Comparison of ENCODE assay signal across 18 cellular contexts in the genomic region with DNA sequence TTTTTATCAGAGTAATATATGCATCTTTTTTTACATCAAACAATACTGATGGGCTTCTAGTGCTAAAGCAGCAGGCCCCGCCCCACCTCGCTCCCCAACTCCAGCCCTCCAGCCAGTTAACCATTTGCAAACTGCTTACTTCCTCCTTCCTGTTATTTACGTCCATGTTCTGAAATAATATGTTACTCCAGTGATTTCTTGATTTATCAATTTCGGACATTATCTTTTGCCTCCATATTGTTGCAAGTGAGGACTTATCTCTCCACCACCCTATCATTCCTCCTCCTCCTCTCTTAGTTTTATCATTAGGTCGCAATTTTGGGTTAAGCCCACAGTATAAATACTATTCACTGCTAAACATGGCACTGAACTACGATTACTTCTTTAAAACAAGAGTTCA. TPM values are rescaled to one million over a fixed set of nuclear protein-coding genes. Genes with fewer than 3 reads are reported as not detected.
DNase-seq lines count a peak whose midpoint lies in the region; ATAC-seq and TF ChIP-seq lines count a peak whose summit lies in the region.
"Had no signal": no experiment of that assay in that cellular context is flagged by ENCODE, and none has a peak within 500 bp of the region (broad histone marks: within the 10 kb centered on the region; RNA-seq: fewer than 3 reads in every experiment).

No MANE protein-coding gene starts in this region.

- intact Hi-C loops in activated CD4-positive, alpha-beta T cell treated with anti-CD3 and anti-CD28 coated beads for 36 hours (cut with DNase I, micrococcal nuclease) = no loop called here

- peaks cover 10% of the 10 kb centered on the region for H3K36me3 Mint-ChIP-seq in activated CD4-positive, alpha-beta T cell treated with anti-CD3 and anti-CD28 coated beads for 36 hours (ENCODE audit: low read depth)
- H3K36me3 Mint-ChIP-seq in activated CD4-positive, alpha-beta T cell treated with anti-CD3 and anti-CD28 coated beads, Interleukin-2, amount 10 ng/mL, durations not matched to agents 7 days and 5 days (ENCODE audit: low read depth) = peaks cover 3% of the 10 kb centered on the region
- H3K36me3 Mint-ChIP-seq in immature natural killer cell = peaks cover 0 to 4% (median 0%) of the 10 kb centered on the region in 3 donors
- peaks cover 33% of the 10 kb centered on the region for H3K36me3 Mint-ChIP-seq in stimulated activated memory B cell treated with anti-CD40 and anti-IgM and Interleukin-4, amounts not matched to agents 10 μg/mL and 1 μg/mL and 100 μg/mL, for 72 hours
- H3K36me3 Mint-ChIP-seq in activated T-helper 17 cell treated with anti-CD3 and anti-CD28 coated beads, Interleukin-2, amount 50 U/mL, for 72 hours (ENCODE audit: low read depth) = no peaks in the 10 kb centered on the region

- H4K20me1 ChIP-seq in OCI-LY1 (ENCODE audit: insufficient read depth, low read length) = no peaks in the 10 kb centered on the region

- H3K27ac ChIP-seq in OCI-LY1 (ENCODE audit: low read depth, low read length, poor library complexity, severe bottlenecking) = peak overlapping the region; percentile 54
- H3K27ac ChIP-seq: VCaP had no signal

- H3K27me3 Mint-ChIP-seq in activated CD4-positive, alpha-beta T cell treated with anti-CD3 and anti-CD28 coated beads for 36 hours = no peaks in the 10 kb centered on the region
- H3K27me3 Mint-ChIP-seq in activated CD4-positive, alpha-beta T cell treated with anti-CD3 and anti-CD28 coated beads, Interleukin-2, amount 10 ng/mL, durations not matched to agents 7 days and 5 days = no peaks in the 10 kb centered on the region
- peaks cover 7 to 8% (median 7%) of the 10 kb centered on the region in 3 donors for H3K27me3 Mint-ChIP-seq in immature natural killer cell (ENCODE audit: low read depth in 3 of 3)
- no peaks in the 10 kb centered on the region for H3K27me3 Mint-ChIP-seq in stimulated activated memory B cell treated with anti-CD40 and anti-IgM and Interleukin-4, amounts not matched to agents 10 μg/mL and 1 μg/mL and 100 μg/mL, for 72 hours
- H3K27me3 Mint-ChIP-seq in activated T-helper 17 cell treated with anti-CD3 and anti-CD28 coated beads, Interleukin-2, amount 50 U/mL, for 72 hours = no peaks in the 10 kb centered on the region

- TF ChIP-seq CTCF in OCI-LY1 (IDR thresholded peaks at IDR 0.05; ENCODE audit: low read length) = no peak

- H3K27me3 ChIP-seq in OCI-LY1 (ENCODE audit: insufficient read depth, low read length) = no peaks in the 10 kb centered on the region
- H3K27me3 ChIP-seq: esophagus squamous epithelium, pancreas had no signal

- no peak for ATAC-seq in activated CD4-positive, alpha-beta T cell treated with anti-CD3 and anti-CD28 coated beads for 36 hours
- ATAC-seq in stimulated activated memory B cell treated with anti-CD40 and anti-IgM and Interleukin-4, amounts not matched to agents 10 μg/mL and 1 μg/mL and 100 μg/mL, for 72 hours = no peak
- no peak for ATAC-seq in activated T-helper 17 cell treated with anti-CD3 and anti-CD28 coated beads, Interleukin-2, amount 50 U/mL, for 72 hours (replicated peaks)
- ATAC-seq: activated CD8-positive, alpha-beta T cell treated with anti-CD3 and anti-CD28 coated beads, Interleukin-2, amount 10 ng/mL, durations not matched to agents 7 days and 5 days; left ventricle myocardium superior; pancreas had no signal

- peak overlapping the region; percentile 33 for H3K27ac Mint-ChIP-seq in activated CD4-positive, alpha-beta T cell treated with anti-CD3 and anti-CD28 coated beads for 36 hours
- H3K27ac Mint-ChIP-seq in activated CD4-positive, alpha-beta T cell treated with anti-CD3 and anti-CD28 coated beads, Interleukin-2, amount 10 ng/mL, durations not matched to agents 7 days and 5 days = no peak overlapping the region
- H3K27ac Mint-ChIP-seq in immature natural killer cell = peak overlapping the region in 5 of 6 donors; percentile 81 to 99 (median 97)
- H3K27ac Mint-ChIP-seq in stimulated activated memory B cell treated with anti-CD40 and anti-IgM and Interleukin-4, amounts not matched to agents 10 μg/mL and 1 μg/mL and 100 μg/mL, for 72 hours = peak overlapping the region; percentile 92
- H3K27ac Mint-ChIP-seq in activated T-helper 17 cell treated with anti-CD3 and anti-CD28 coated beads, Interleukin-2, amount 50 U/mL, for 72 hours = no peak overlapping the region
- H3K27ac Mint-ChIP-seq: activated CD8-positive, alpha-beta T cell treated with anti-CD3 and anti-CD28 coated beads, Interleukin-2, amount 10 ng/mL, durations not matched to agents 7 days and 5 days had no signal

- H3K9me3 Mint-ChIP-seq in activated CD4-positive, alpha-beta T cell treated with anti-CD3 and anti-CD28 coated beads for 36 hours (ENCODE audit: low read depth) = no peaks in the 10 kb centered on the region
- no peaks in the 10 kb centered on the region for H3K9me3 Mint-ChIP-seq in activated CD4-positive, alpha-beta T cell treated with anti-CD3 and anti-CD28 coated beads, Interleukin-2, amount 10 ng/mL, durations not matched to agents 7 days and 5 days
- peaks cover 0 to 2% (median 0%) of the 10 kb centered on the region in 6 donors for H3K9me3 Mint-ChIP-seq in immature natural killer cell
- peaks cover 4% of the 10 kb centered on the region for H3K9me3 Mint-ChIP-seq in stimulated activated memory B cell treated with anti-CD40 and anti-IgM and Interleukin-4, amounts not matched to agents 10 μg/mL and 1 μg/mL and 100 μg/mL, for 72 hours
- no peaks in the 10 kb centered on the region for H3K9me3 Mint-ChIP-seq in activated T-helper 17 cell treated with anti-CD3 and anti-CD28 coated beads, Interleukin-2, amount 50 U/mL, for 72 hours

- POLR2A ChIA-PET in activated CD4-positive, alpha-beta T cell treated with anti-CD3 and anti-CD28 coated beads for 36 hours (lab: Charles Lee) = interaction anchor here (0.6 kb wide), 1 partner anchor 130 kb away, joined by 4 read pairs; no protein-coding TSS in a partner anchor
- POLR2A ChIA-PET in activated CD4-positive, alpha-beta T cell treated with anti-CD3 and anti-CD28 coated beads, Interleukin-2, amount 10 ng/mL, durations not matched to agents 7 days and 5 days (lab: Charles Lee) = no interaction called here

- no peak overlapping the region; the same call in 1 of the 2 replicates for H3K9ac ChIP-seq in OCI-LY1 (ENCODE audit: low read length)

- no peak overlapping the region for H3K4me3 ChIP-seq in OCI-LY1 (ENCODE audit: low read depth, low read length, poor library complexity, severe bottlenecking)
- H3K4me3 ChIP-seq: esophagus squamous epithelium, pancreas had no signal

- 0 out of 2 replicates have a peak, but pooled peaks cover 4% of the 10 kb centered on the region for H3F3A ChIP-seq in OCI-LY1 (ENCODE audit: insufficient read depth, low read length)

- H3K9me3 ChIP-seq in OCI-LY1 (ENCODE audit: low read length) = no peaks in the 10 kb centered on the region
- H3K9me3 ChIP-seq: esophagus squamous epithelium, pancreas had no signal

- H3K4me1 ChIP-seq in OCI-LY1 (ENCODE audit: insufficient read depth, low read length, severe bottlenecking) = peaks cover 63% of the 10 kb centered on the region

- H3K9me2 ChIP-seq in OCI-LY1 (ENCODE audit: low read depth, low read length) = no peaks in the 10 kb centered on the region

- H3K4me3 Mint-ChIP-seq in activated CD4-positive, alpha-beta T cell treated with anti-CD3 and anti-CD28 coated beads for 36 hours = no peak overlapping the region
- H3K4me3 Mint-ChIP-seq in activated CD4-positive, alpha-beta T cell treated with anti-CD3 and anti-CD28 coated beads, Interleukin-2, amount 10 ng/mL, durations not matched to agents 7 days and 5 days = no peak overlapping the region
- no peak overlapping the region for H3K4me3 Mint-ChIP-seq in immature natural killer cell
- H3K4me3 Mint-ChIP-seq in stimulated activated memory B cell treated with anti-CD40 and anti-IgM and Interleukin-4, amounts not matched to agents 10 μg/mL and 1 μg/mL and 100 μg/mL, for 72 hours = no peak overlapping the region
- H3K4me3 Mint-ChIP-seq in activated T-helper 17 cell treated with anti-CD3 and anti-CD28 coated beads, Interleukin-2, amount 50 U/mL, for 72 hours = no peak overlapping the region
- H3K4me3 Mint-ChIP-seq: activated CD8-positive, alpha-beta T cell treated with anti-CD3 and anti-CD28 coated beads, Interleukin-2, amount 10 ng/mL, durations not matched to agents 7 days and 5 days had no signal

- no peak for DNase-seq in activated CD4-positive, alpha-beta T cell treated with anti-CD3 and anti-CD28 coated beads for 36 hours
- DNase-seq in activated CD4-positive, alpha-beta T cell treated with anti-CD3 and anti-CD28 coated beads, Interleukin-2, amount 10 ng/mL, durations not matched to agents 7 days and 5 days = no peak
- DNase-seq in immature natural killer cell = no peak
- DNase-seq in AG08396 (ENCODE audit: low spot score) = no peak
- DNase-seq in NCI-H1417 treated with DMSO at 0.1 percent for 48 hours (lab: John Stamatoyannopoulos, UW) = no peak
- DNase-seq: activated CD8-positive, alpha-beta T cell treated with anti-CD3 and anti-CD28 coated beads, Interleukin-2, amount 10 ng/mL, durations not matched to agents 7 days and 5 days; amniotic stem cell; C1 segment of cervical spinal cord; caudate nucleus; esophagus squamous epithelium; left ventricle myocardium superior; NCI-H1436; NCI-H748 treated with DMSO at 0.1 percent for 48 hours had no signal

- peaks cover 61% of the 10 kb centered on the region for H3K4me1 Mint-ChIP-seq in activated CD4-positive, alpha-beta T cell treated with anti-CD3 and anti-CD28 coated beads for 36 hours
- peaks cover 49% of the 10 kb centered on the region for H3K4me1 Mint-ChIP-seq in activated CD4-positive, alpha-beta T cell treated with anti-CD3 and anti-CD28 coated beads, Interleukin-2, amount 10 ng/mL, durations not matched to agents 7 days and 5 days
- peaks cover 65 to 69% of the 10 kb centered on the region in 2 donors for H3K4me1 Mint-ChIP-seq in immature natural killer cell
- H3K4me1 Mint-ChIP-seq in stimulated activated memory B cell treated with anti-CD40 and anti-IgM and Interleukin-4, amounts not matched to agents 10 μg/mL and 1 μg/mL and 100 μg/mL, for 72 hours = peaks cover 77% of the 10 kb centered on the region
- peaks cover 45% of the 10 kb centered on the region for H3K4me1 Mint-ChIP-seq in activated T-helper 17 cell treated with anti-CD3 and anti-CD28 coated beads, Interleukin-2, amount 50 U/mL, for 72 hours

- no peak overlapping the region for H2AFZ ChIP-seq in OCI-LY1 (ENCODE audit: low read length)

- no peak overlapping the region; the same call in 1 of the 2 replicates for H3K4me2 ChIP-seq in OCI-LY1 (ENCODE audit: low read length)

- H3K36me3 ChIP-seq in OCI-LY1 (ENCODE audit: insufficient read depth, low read length) = no peaks in the 10 kb centered on the region
- H3K36me3 ChIP-seq: pancreas had no signal

- H3K79me2 ChIP-seq in OCI-LY1 (ENCODE audit: insufficient read depth, low read length) = no peaks in the 10 kb centered on the region

- CTCF ChIA-PET in activated CD4-positive, alpha-beta T cell treated with anti-CD3 and anti-CD28 coated beads for 36 hours (lab: Charles Lee) = interaction anchor here (0.7 kb wide), 1 partner anchor 36 kb away, joined by 3 read pairs; no protein-coding TSS in a partner anchor
- CTCF ChIA-PET in activated CD4-positive, alpha-beta T cell treated with anti-CD3 and anti-CD28 coated beads, Interleukin-2, amount 10 ng/mL, durations not matched to agents 7 days and 5 days (lab: Charles Lee) = no interaction called here

RNA-seq across cellular contexts. Expression of a gene that starts 39.5 kb away (rescaled TPM):
- total RNA-seq in activated CD4-positive, alpha-beta T cell treated with anti-CD3 and anti-CD28 coated beads for 36 hours = 10 to 100 TPM; 22.8 to 34.9 TPM
- 10 to 100 TPM; 24.4 to 26.6 TPM for total RNA-seq in activated CD4-positive, alpha-beta T cell treated with anti-CD3 and anti-CD28 coated beads, Interleukin-2, amount 10 ng/mL, durations not matched to agents 7 days and 5 days
- 1 to 10 TPM; 1.7 to 3.4 (median 2.3) TPM for polyA plus RNA-seq in immature natural killer cell
- total RNA-seq in activated T-helper 17 cell treated with anti-CD3 and anti-CD28 coated beads, Interleukin-2, amount 50 U/mL, for 72 hours = 10 to 100 TPM; 12.2 to 15.4 TPM

Comparison
In these comparisons a context has a peak if more than half of its experiments do, and no peak if none do; other contexts are left out.
1. H3K27ac Mint-ChIP-seq: peak in activated CD4-positive, alpha-beta T cell treated with anti-CD3 and anti-CD28 coated beads for 36 hours (single experiment), immature natural killer cell (5 of 6) and stimulated activated memory B cell treated with anti-CD40 and anti-IgM and Interleukin-4, amounts not matched to agents 10 μg/mL and 1 μg/mL and 100 μg/mL, for 72 hours (single experiment); none in activated CD4-positive, alpha-beta T cell treated with anti-CD3 and anti-CD28 coated beads, Interleukin-2, amount 10 ng/mL, durations not matched to agents 7 days and 5 days (single experiment) and activated T-helper 17 cell treated with anti-CD3 and anti-CD28 coated beads, Interleukin-2, amount 50 U/mL, for 72 hours (single experiment).